Comparison of ENCODE assay signal across 8 cellular contexts in the genomic region with DNA sequence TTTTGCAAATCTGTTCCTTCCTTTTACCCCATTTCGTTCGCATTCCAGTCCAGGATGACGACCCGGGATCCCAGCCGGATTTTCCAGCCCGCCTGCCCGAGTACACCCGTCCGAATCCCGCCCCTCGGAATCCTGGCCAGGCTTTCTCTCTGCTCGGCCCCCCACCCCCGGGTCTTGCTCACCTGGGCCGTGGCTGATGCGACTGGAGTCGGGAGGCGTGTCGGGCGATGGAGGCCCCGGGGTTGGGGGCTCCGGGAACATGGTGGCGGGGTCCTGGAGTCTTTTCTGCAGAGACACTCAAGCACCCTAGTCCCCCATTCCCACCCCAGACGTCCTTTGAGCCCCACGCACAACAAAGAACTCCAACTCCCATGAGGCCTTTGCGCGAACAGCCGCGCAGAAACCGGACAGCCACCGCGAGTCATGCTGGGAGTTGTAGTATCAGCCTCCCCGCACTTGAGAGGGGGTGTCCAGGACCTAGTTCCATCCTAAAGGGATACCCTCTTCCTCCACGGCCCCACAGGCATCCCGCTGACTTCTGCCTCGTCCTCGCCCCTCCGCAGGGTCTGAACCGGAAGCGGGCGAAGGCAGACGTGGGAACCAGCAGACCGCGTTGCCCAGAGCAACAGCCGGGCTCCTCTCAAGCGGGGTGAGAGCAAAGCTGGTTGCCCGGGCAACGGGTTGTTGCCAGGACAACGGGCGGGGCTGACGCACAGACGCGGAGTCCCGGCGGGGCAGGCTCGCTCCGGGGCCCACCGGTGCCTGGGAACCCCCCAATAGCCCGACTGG. TPM values are rescaled to one million over a fixed set of nuclear protein-coding genes. Genes with fewer than 3 reads are reported as not detected.
DNase-seq lines count a peak whose midpoint lies in the region; ATAC-seq and TF ChIP-seq lines count a peak whose summit lies in the region.

No MANE protein-coding gene starts in this region.

- peak overlapping the region; percentile 75 for H3K4me2 ChIP-seq in Karpas-422 (ENCODE audit: low read depth, low read length, poor library complexity, severe bottlenecking)

- peaks cover 14% of the 10 kb centered on the region for H3K4me1 Mint-ChIP-seq in osteocyte (ENCODE audit: unreplicated experiment)

- H3K9ac ChIP-seq in Karpas-422 (ENCODE audit: low read length): 0 out of 2 replicates have a peak overlapping the region, but pooled peaks have one; percentile 30

- peaks cover 7% of the 10 kb centered on the region for H4K20me1 ChIP-seq in Karpas-422 (ENCODE audit: insufficient read depth, low read depth, low read length)

- no peaks in the 10 kb centered on the region for H3K9me3 Mint-ChIP-seq in osteocyte (ENCODE audit: unreplicated experiment)

- no peaks in the 10 kb centered on the region for H3K36me3 Mint-ChIP-seq in osteocyte (ENCODE audit: unreplicated experiment)

- peak overlapping the region; percentile 57; the same call in 1 of the 2 replicates for H2AFZ ChIP-seq in Karpas-422 (ENCODE audit: low read length)

- H3K27me3 Mint-ChIP-seq in osteocyte (ENCODE audit: unreplicated experiment): peaks cover 29% of the 10 kb centered on the region

- no peaks in the 10 kb centered on the region for H3K79me2 ChIP-seq in Karpas-422 (ENCODE audit: low read length)

- H3K9me3 ChIP-seq in Karpas-422 (ENCODE audit: low read length) (no peaks in the 10 kb centered on the region), RWPE2 (ENCODE audit: severe bottlenecking) (no peaks in the 10 kb centered on the region)

- H3K4me3 ChIP-seq in Karpas-422 (ENCODE audit: low read length): peak overlapping the region; percentile 64
- H3K4me3 ChIP-seq in RWPE2 (ENCODE audit: severe bottlenecking): no peak overlapping the region
- H3K4me3 ChIP-seq in foreskin fibroblast (ENCODE audit: low read depth in 1 of 2, low read length in 2 of 2): peak overlapping the region; percentile 38 to 48

- peak overlapping the region; percentile 66 for H3K27ac Mint-ChIP-seq in osteocyte (ENCODE audit: unreplicated experiment)

- peak; percentile 85 for DNase-seq in COLO829 (ENCODE audit: low spot score)
- DNase-seq in Karpas-422: peak; percentile 99
- DNase-seq in RWPE2 (ENCODE audit: low spot score): peak; percentile 89
- DNase-seq in activated effector memory CD4-positive, alpha-beta T cell treated with anti-CD3 and anti-CD28 coated beads, Interleukin-2, amount 50 U/mL, for 16 hours: peak; percentile 97
- peak; percentile 80 to 94 for DNase-seq in foreskin fibroblast
- peak; percentile 93 for DNase-seq in osteocyte (ENCODE audit: extremely low spot score, unreplicated experiment)

- H3K4me3 Mint-ChIP-seq in osteocyte (ENCODE audit: unreplicated experiment): peak overlapping the region; percentile 72

- no peaks in the 10 kb centered on the region for H3K27me3 ChIP-seq in Karpas-422 (ENCODE audit: low read length)
- H3K27me3 ChIP-seq in RWPE2 (ENCODE audit: insufficient read depth, poor library complexity, severe bottlenecking): peaks cover 3% of the 10 kb centered on the region

- no peaks in the 10 kb centered on the region for H3K36me3 ChIP-seq in Karpas-422 (ENCODE audit: insufficient read depth, low read length)
- no peaks in the 10 kb centered on the region for H3K36me3 ChIP-seq in RWPE2 (ENCODE audit: low read depth)

- TF ChIP-seq CTCF in RWPE2 (IDR thresholded peaks at IDR 0.05; ENCODE audit: poor library complexity, severe bottlenecking) (no peak), foreskin fibroblast (IDR thresholded peaks at IDR 0.05; ENCODE audit: low read depth, low read length) (no peak), osteocyte (IDR thresholded peaks at IDR 0.05) (no peak)

- no peaks in the 10 kb centered on the region for H3K9me2 ChIP-seq in Karpas-422 (replicated peaks; ENCODE audit: insufficient read depth, low read length)

- H3K27ac ChIP-seq in Karpas-422 (ENCODE audit: low read length) (no peak overlapping the region), RWPE2 (ENCODE audit: poor library complexity, severe bottlenecking) (no peak overlapping the region), temporal lobe (ENCODE audit: low read depth, low read length) (peak overlapping the region; percentile 72)

- ATAC-seq in GM21576 (IDR thresholded peaks at IDR 0.05; ENCODE audit: unreplicated experiment) (peak; percentile 58), RWPE2 (ENCODE audit: low read depth) (peak; percentile 68)

- H3K4me1 ChIP-seq in Karpas-422 (ENCODE audit: low read length): peaks cover 16% of the 10 kb centered on the region
- H3K4me1 ChIP-seq in RWPE2 (ENCODE audit: insufficient read depth, poor library complexity, severe bottlenecking): no peaks in the 10 kb centered on the region

RNA-seq across cellular contexts. Expression of a gene that starts 1.1 kb away (rescaled TPM):
- total RNA-seq in Karpas-422 (2014; rRNA removed; shearing (Covaris generic); ENCODE audit: low replicate concordance): not detected in 2 replicates
- total RNA-seq in osteocyte (not detected in 2 replicates), temporal lobe (84.8 TPM)

RNA-seq across cellular contexts. Expression of a gene that starts 12.6 kb away (rescaled TPM):
- 2.5 and 4.2 TPM in 2 replicates for total RNA-seq in Karpas-422 (2014; rRNA removed; shearing (Covaris generic); ENCODE audit: low replicate concordance)
- total RNA-seq in osteocyte (1.5 and 2.1 TPM in 2 replicates), temporal lobe (0.49 TPM)

RNA-seq across cellular contexts. Expression of a gene that starts 21.4 kb away (rescaled TPM):
- 0.93 and 1.2 TPM in 2 replicates for total RNA-seq in Karpas-422 (2014; rRNA removed; shearing (Covaris generic); ENCODE audit: low replicate concordance)
- total RNA-seq in osteocyte: 0.57 TPM in 1 of 2 replicates, not detected in the other
- 0.98 TPM for total RNA-seq in temporal lobe

RNA-seq across cellular contexts. Expression of a gene that starts 30.0 kb away (rescaled TPM):
- total RNA-seq in Karpas-422 (2014; rRNA removed; shearing (Covaris generic); ENCODE audit: low replicate concordance): 10.4 and 39.0 TPM in 2 replicates
- total RNA-seq in osteocyte (not detected in 2 replicates), temporal lobe (0.49 TPM)

RNA-seq across cellular contexts. Expression of a gene that starts 30.3 kb away (rescaled TPM):
- total RNA-seq in Karpas-422 (2014; rRNA removed; shearing (Covaris generic); ENCODE audit: low replicate concordance): 1.4 TPM in 1 of 2 replicates, not detected in the other
- total RNA-seq in osteocyte (0.31 TPM in 1 of 2 replicates, not detected in the other), temporal lobe (not detected)

Comparison
In these comparisons a context has a peak if more than half of its experiments do, and no peak if none do; other contexts are left out.
1. RNA of a gene that starts 1.1 kb away (total RNA-seq): 84.8 TPM in temporal lobe (single experiment); not detected in osteocyte and not detected in Karpas-422; every median in the first group is over 10 times any median in the second.
2. Peak in every context shown above with its lines, with median percentiles within 50 percentile points of each other: DNase-seq.